ENCODE assay signal across 8 cellular contexts in the genomic region with DNA sequence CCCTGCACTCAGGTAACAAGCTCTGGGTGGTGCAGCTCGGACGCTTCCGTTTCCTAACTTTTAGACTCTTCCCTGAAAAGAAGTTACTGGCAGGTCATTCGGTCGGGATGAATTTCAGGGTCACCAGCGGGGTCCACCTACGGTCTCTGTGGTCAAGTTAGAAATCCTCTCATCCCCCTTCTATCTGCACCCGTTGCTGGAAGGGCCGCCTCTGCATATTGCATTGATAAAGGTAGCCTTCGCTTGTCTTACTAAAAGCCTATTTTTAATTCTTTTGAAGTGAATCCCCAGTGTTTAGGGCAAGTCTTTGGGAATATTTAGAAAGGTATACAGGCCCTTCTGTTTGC. TPM values are rescaled to one million over a fixed set of nuclear protein-coding genes. Genes with fewer than 3 reads are reported as not detected.
A peak's percentile ranks its signal among the peaks of the same experiment; 100 is the strongest.
DNase-seq lines count a peak whose midpoint lies in the region; ATAC-seq and TF ChIP-seq lines count a peak whose summit lies in the region.

No MANE protein-coding gene starts in this region.

- no peaks in the 10 kb centered on the region for H3K27me3 ChIP-seq in body of pancreas

- 0 to 2% methylated on average over 7 to 10 of the region's 10 CpGs for WGBS in body of pancreas, 2 donors
- WGBS in mesodermal cell (ENCODE audit: insufficient coverage in 2 of 2), 2 experiments = 0 to 2% methylated on average over 7 to 8 of the region's 10 CpGs

- H3K36me3 ChIP-seq in body of pancreas (replicated peaks in 1 of 2; ENCODE audit: insufficient read depth in 1 of 2, low read depth in 2 of 2) (peaks cover 0 to 10% of the 10 kb centered on the region in 2 donors), mesodermal cell (ENCODE audit: control insufficient read depth, insufficient read depth, low read length) (peaks cover 20% of the 10 kb centered on the region)

- intact Hi-C loops in body of pancreas (cut with DNase I) = no loop called here

- H3K4me1 ChIP-seq in body of pancreas (peaks cover 21% of the 10 kb centered on the region), mesodermal cell (ENCODE audit: control insufficient read depth, insufficient read depth, low read length, poor library complexity, severe bottlenecking) (peaks cover 6% of the 10 kb centered on the region)

- H3K4me3 ChIP-seq in AG04449 (ENCODE audit: low read depth, low read length) = peak overlapping the region; percentile 78
- peak overlapping the region; percentile 91 to 92 for H3K4me3 ChIP-seq in body of pancreas
- H3K4me3 ChIP-seq in mesodermal cell (ENCODE audit: extremely low read depth, insufficient read depth, low read length, poor library complexity, severe bottlenecking) = peak overlapping the region; percentile 78

- no peaks in the 10 kb centered on the region for H3K9me3 ChIP-seq in body of pancreas
- no peaks in the 10 kb centered on the region for H3K9me3 ChIP-seq in mesodermal cell (ENCODE audit: control insufficient read depth, low read length)

- POLR2A ChIA-PET in AG04449 (lab: Yijun Ruan, JAX) = no interaction called here

- peak; percentile 2 for ATAC-seq in HG03521 (IDR thresholded peaks at IDR 0.05; ENCODE audit: unreplicated experiment)
- ATAC-seq in body of pancreas = no peak
- no peak for ATAC-seq in HG03439 (IDR thresholded peaks at IDR 0.05; ENCODE audit: unreplicated experiment)

- DNase-seq in AG04449 (ENCODE audit: low read depth, low spot score) = no peak
- DNase-seq in body of pancreas = no peak
- DNase-seq in UCSD-AML1 (lab: John Stamatoyannopoulos, UW; ENCODE audit: unreplicated experiment) = no peak
- no peak for DNase-seq in ureter (ENCODE audit: low spot score)
- no peak for DNase-seq in epidermal melanocyte (ENCODE audit: insufficient read length, low spot score)

- H3K27ac ChIP-seq in body of pancreas (peak overlapping the region; percentile 79 to 92 (median 90)), mesodermal cell (ENCODE audit: low read depth, low read length, severe bottlenecking) (peak overlapping the region; percentile 68)

- no peak for TF ChIP-seq POLR2A in body of pancreas (IDR thresholded peaks at IDR 0.05)

- CTCF ChIA-PET in AG04449 (lab: Yijun Ruan, JAX) = interaction anchor here (0.7 to 2.3 kb wide), 2 partner anchors 11 to 72 kb away, joined by 3 to 9 read pairs; no protein-coding TSS in a partner anchor

- TF ChIP-seq CTCF in AG04449 (IDR thresholded peaks at IDR 0.05; ENCODE audit: insufficient read depth, low read length, missing control alignments) = no peak
- no peak for TF ChIP-seq CTCF in body of pancreas (IDR thresholded peaks at IDR 0.05)

RNA-seq across cellular contexts. Expression of gene CRLS1, which starts 0.7 kb away (rescaled TPM):
- total RNA-seq in body of pancreas (100 to 1,000 TPM in 1 of 2 donors, 10 to 100 TPM in 1; 31.6 to 102 TPM), ureter (48.1 TPM)
- 70.2 TPM for polyA plus RNA-seq in mesodermal cell (2013, experiment 1 of 2)
- 65.5 TPM for polyA plus RNA-seq in mesodermal cell (2013, experiment 2 of 2)

RNA-seq across cellular contexts. Expression of gene LRRN4, which starts 47.3 kb away (rescaled TPM):
- total RNA-seq in body of pancreas (10 to 100 TPM; 10.9 to 11.2 TPM), ureter (not detected)
- 34.4 TPM for polyA plus RNA-seq in mesodermal cell (2013, experiment 1 of 2)
- polyA plus RNA-seq in mesodermal cell (2013, experiment 2 of 2) = 33.8 TPM

RNA-seq across cellular contexts. Expression of gene MCM8, which starts 56.1 kb away (rescaled TPM):
- total RNA-seq in body of pancreas (1 to 10 TPM; 2.6 to 3.6 TPM), ureter (6.0 TPM)
- 15.4 TPM for polyA plus RNA-seq in mesodermal cell (2013, experiment 1 of 2)
- polyA plus RNA-seq in mesodermal cell (2013, experiment 2 of 2) = 15.5 TPM

RNA-seq across cellular contexts. Expression of gene TRMT6, which starts 56.2 kb away (rescaled TPM):
- total RNA-seq in body of pancreas = 1 to 10 TPM; 5.2 to 8.6 TPM
- polyA plus RNA-seq in mesodermal cell (2013, experiment 1 of 2) = 10.2 TPM
- polyA plus RNA-seq in mesodermal cell (2013, experiment 2 of 2) = 11.1 TPM
- total RNA-seq in ureter = 19.1 TPM

Comparison
In these comparisons a context has a peak if more than half of its experiments do, and no peak if none do; other contexts are left out.
1. RNA of gene LRRN4, which starts 47.3 kb away (total RNA-seq): 10.9 to 11.2 TPM in body of pancreas; not detected in ureter (single experiment); every median in the first group is over 10 times any median in the second.
2. Peak in every context shown above with its lines, with median percentiles within 50 percentile points of each other: H3K4me3 ChIP-seq.